In genomic region chr17:79521225-79521624, GRCh38 we compare ENCODE assay signal across 23 cellular contexts.
"Had no signal": no experiment of that assay in that cellular context is flagged by ENCODE, and none has a peak within 500 bp of the region (broad histone marks: within the 10 kb centered on the region; RNA-seq: fewer than 3 reads in every experiment).

No MANE protein-coding gene starts in this region.

- H3K27ac Mint-ChIP-seq: memory B cell; mesothelial cell of epicardium; natural killer cell treated with Interleukin-12 subunit alpha and Interleukin-12 subunit beta and Interleukin-15 and Interleukin-18, amount 100 ng/mL, for 72 hours; neural progenitor cell; progenitor cell of endocrine pancreas had no signal

- H3K36me3 Mint-ChIP-seq: memory B cell; mesothelial cell of epicardium; natural killer cell treated with Interleukin-12 subunit alpha and Interleukin-12 subunit beta and Interleukin-15 and Interleukin-18, amount 100 ng/mL, for 72 hours; neural progenitor cell had no signal

- H3K36me3 ChIP-seq: left ventricle myocardium inferior, lower lobe of right lung, neural progenitor cell, pancreas, thyroid gland, upper lobe of right lung had no signal

- ATAC-seq: left cardiac atrium; lower lobe of right lung; natural killer cell treated with Interleukin-12 subunit alpha and Interleukin-12 subunit beta and Interleukin-15 and Interleukin-18, amount 100 ng/mL, for 72 hours; pancreas; right cardiac atrium; upper lobe of right lung had no signal

- H3K4me1 ChIP-seq: left ventricle myocardium inferior, lower lobe of right lung, pancreas, thyroid gland, upper lobe of right lung had no signal

- H3K27me3 Mint-ChIP-seq: natural killer cell treated with Interleukin-12 subunit alpha and Interleukin-12 subunit beta and Interleukin-15 and Interleukin-18, amount 100 ng/mL, for 72 hours had no signal

- H3K9me3 ChIP-seq: left ventricle myocardium inferior, lower lobe of right lung, pancreas, thyroid gland, upper lobe of right lung had no signal

- H3K9me3 Mint-ChIP-seq: memory B cell; mesothelial cell of epicardium; natural killer cell treated with Interleukin-12 subunit alpha and Interleukin-12 subunit beta and Interleukin-15 and Interleukin-18, amount 100 ng/mL, for 72 hours; neural progenitor cell had no signal

- H3K4me3 Mint-ChIP-seq: memory B cell; mesothelial cell of epicardium; natural killer cell treated with Interleukin-12 subunit alpha and Interleukin-12 subunit beta and Interleukin-15 and Interleukin-18, amount 100 ng/mL, for 72 hours; neural progenitor cell had no signal

- H2AFZ ChIP-seq: hepatocyte, neural progenitor cell had no signal

- H3K4me1 Mint-ChIP-seq: memory B cell had no signal

- H3K79me2 ChIP-seq: hepatocyte had no signal

- H3K27ac ChIP-seq: hepatocyte, left ventricle myocardium inferior, lower lobe of right lung, neural progenitor cell, pancreas, thyroid gland, upper lobe of right lung had no signal

- FAIRE-seq: endothelial cell of umbilical vein, kidney, pancreas had no signal

- DNase-seq: cortex of kidney; erythroblast; foreskin melanocyte; head of caudate nucleus; kidney; left cardiac atrium; left ventricle myocardium inferior; lower lobe of right lung; occipital lobe; pancreas; right cardiac atrium; stimulated activated CD4-positive, alpha-beta T cell treated with anti-CD3 and anti-CD28 coated beads, Interleukin-2, amount 100 ng/mL, for 48 hours; stimulated activated naive CD4-positive, alpha-beta T cell treated with Interleukin-2 at 50 U/mL for 16 hours; thyroid gland; upper lobe of right lung had no signal

- H3K4me2 ChIP-seq: hepatocyte, neural progenitor cell, smooth muscle cell had no signal

- H3K27me3 ChIP-seq: neural progenitor cell, thyroid gland had no signal

- H3K4me3 ChIP-seq: hepatocyte, left ventricle myocardium inferior, lower lobe of right lung, neural progenitor cell, pancreas, smooth muscle cell, thyroid gland, upper lobe of right lung had no signal

- H3K9ac ChIP-seq: neural progenitor cell had no signal
